1 cellular context compared by ENCODE assay signal in the genomic region with DNA sequence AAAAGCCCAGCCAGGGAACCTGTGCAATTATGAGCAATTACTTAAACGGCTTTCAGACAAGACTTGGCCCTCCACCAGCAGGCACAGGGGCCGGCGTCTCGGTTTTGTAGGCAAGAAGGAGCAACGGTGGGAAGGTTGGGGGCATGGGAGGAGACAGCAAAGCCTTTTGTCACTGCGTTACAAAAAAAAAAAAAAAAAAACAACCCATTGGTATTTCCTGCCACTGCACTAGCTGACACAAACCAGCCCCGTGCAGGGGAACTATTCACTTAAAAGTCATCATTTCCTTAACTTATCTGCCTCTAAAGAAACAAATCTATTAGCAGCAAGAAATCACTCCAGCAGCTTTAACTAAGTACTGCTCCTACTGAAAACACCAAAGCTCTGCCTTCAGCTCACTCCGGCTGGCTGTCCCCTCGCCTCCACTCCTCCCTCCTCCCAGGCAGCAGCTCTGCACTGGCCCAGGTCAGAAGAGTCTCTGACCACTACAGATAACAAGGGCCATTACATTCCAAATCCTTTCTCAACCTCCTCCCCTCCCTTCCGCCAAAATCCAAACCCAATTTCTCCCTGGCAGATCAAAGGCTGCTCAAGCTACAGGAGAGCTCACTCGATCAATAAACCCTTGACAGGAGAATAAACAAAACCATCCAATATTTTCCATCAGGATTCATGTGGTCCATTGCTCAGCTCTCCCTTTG.
TF ChIP-seq lines count a peak whose summit lies in the region.

No MANE protein-coding gene starts in this region.

TF ChIP-seq in HepG2, 621 proteins besides CTCF, POLR2A, EP300 and RAD21 (continued from another document and continues in another):
- TF ChIP-seq, protein P1, sequence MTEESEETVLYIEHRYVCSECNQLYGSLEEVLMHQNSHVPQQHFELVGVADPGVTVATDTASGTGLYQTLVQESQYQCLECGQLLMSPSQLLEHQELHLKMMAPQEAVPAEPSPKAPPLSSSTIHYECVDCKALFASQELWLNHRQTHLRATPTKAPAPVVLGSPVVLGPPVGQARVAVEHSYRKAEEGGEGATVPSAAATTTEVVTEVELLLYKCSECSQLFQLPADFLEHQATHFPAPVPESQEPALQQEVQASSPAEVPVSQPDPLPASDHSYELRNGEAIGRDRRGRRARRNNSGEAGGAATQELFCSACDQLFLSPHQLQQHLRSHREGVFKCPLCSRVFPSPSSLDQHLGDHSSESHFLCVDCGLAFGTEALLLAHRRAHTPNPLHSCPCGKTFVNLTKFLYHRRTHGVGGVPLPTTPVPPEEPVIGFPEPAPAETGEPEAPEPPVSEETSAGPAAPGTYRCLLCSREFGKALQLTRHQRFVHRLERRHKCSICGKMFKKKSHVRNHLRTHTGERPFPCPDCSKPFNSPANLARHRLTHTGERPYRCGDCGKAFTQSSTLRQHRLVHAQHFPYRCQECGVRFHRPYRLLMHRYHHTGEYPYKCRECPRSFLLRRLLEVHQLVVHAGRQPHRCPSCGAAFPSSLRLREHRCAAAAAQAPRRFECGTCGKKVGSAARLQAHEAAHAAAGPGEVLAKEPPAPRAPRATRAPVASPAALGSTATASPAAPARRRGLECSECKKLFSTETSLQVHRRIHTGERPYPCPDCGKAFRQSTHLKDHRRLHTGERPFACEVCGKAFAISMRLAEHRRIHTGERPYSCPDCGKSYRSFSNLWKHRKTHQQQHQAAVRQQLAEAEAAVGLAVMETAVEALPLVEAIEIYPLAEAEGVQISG (CRISPR knock-in tag; IDR thresholded peaks at IDR 0.05) = peak; percentile 71; the same call in 1 of the 2 replicates
- TF ChIP-seq HNRNPUL1 (IDR thresholded peaks at IDR 0.05; ENCODE audit: low read depth, low read length) (no peak), BCL6 (CRISPR knock-in tag; IDR thresholded peaks at IDR 0.05) (peak; percentile 96), ZNF234 (CRISPR knock-in tag; conservative IDR thresholded peaks at IDR 0.05) (no peak), MATR3 (CRISPR knock-in tag; IDR thresholded peaks at IDR 0.05) (no peak), ATF1 (CRISPR knock-in tag; IDR thresholded peaks at IDR 0.05) (no peak), PRMT3 (CRISPR knock-in tag; IDR thresholded peaks at IDR 0.05; ENCODE audit: borderline replicate concordance, low read depth) (no peak), CREM (IDR thresholded peaks at IDR 0.05) (peak; percentile 77), CREM (CRISPR knock-in tag; IDR thresholded peaks at IDR 0.05) (no peak), TBX3 (IDR thresholded peaks at IDR 0.05; ENCODE audit: borderline replicate concordance) (peak; percentile 22; the same call in 1 of the 2 replicates), ZNF160 (CRISPR knock-in tag; IDR thresholded peaks at IDR 0.05) (no peak), TSC22D2 (CRISPR knock-in tag; IDR thresholded peaks at IDR 0.05; ENCODE audit: borderline replicate concordance) (no peak), ZSCAN9 (CRISPR knock-in tag; IDR thresholded peaks at IDR 0.05; ENCODE audit: borderline replicate concordance) (no peak), TCF7L2 (IDR thresholded peaks at IDR 0.05; ENCODE audit: low read depth, low read length) (peak; percentile 68), NFE2L2 (IDR thresholded peaks at IDR 0.05; ENCODE audit: low read length) (no peak), RAD51 (IDR thresholded peaks at IDR 0.05; ENCODE audit: borderline replicate concordance) (no peak), HNRNPH1 (optimal IDR thresholded peaks at IDR 0.05; ENCODE audit: low read depth, low read length) (no peak), XRCC5 (optimal IDR thresholded peaks at IDR 0.05; ENCODE audit: low read length) (peak; percentile 70), ZC3H4 (CRISPR knock-in tag; IDR thresholded peaks at IDR 0.05; ENCODE audit: borderline replicate concordance) (no peak), KLF9 (CRISPR knock-in tag; IDR thresholded peaks at IDR 0.05; ENCODE audit: low read depth) (no peak), SMARCC2 (IDR thresholded peaks at IDR 0.05) (no peak), SRF (IDR thresholded peaks at IDR 0.05; ENCODE audit: low read depth, low read length) (no peak), ZEB1 (IDR thresholded peaks at IDR 0.05; ENCODE audit: insufficient replicate concordance, low read depth) (peak; percentile 80), GABPB1 (CRISPR knock-in tag; IDR thresholded peaks at IDR 0.05) (0 out of 2 replicates have a peak, but pooled peaks have one; percentile 16), ZSCAN31 (CRISPR knock-in tag; IDR thresholded peaks at IDR 0.05; ENCODE audit: low read depth) (no peak), HNF4G (IDR thresholded peaks at IDR 0.05; ENCODE audit: borderline replicate concordance, low read depth, low read length) (0 out of 2 replicates have a peak, but pooled peaks have one; percentile 59), HNF4G (CRISPR knock-in tag; IDR thresholded peaks at IDR 0.05; ENCODE audit: borderline replicate concordance, low read depth) (no peak), ZKSCAN8 (CRISPR knock-in tag; IDR thresholded peaks at IDR 0.05; ENCODE audit: borderline replicate concordance) (peak; percentile 84; the same call in 1 of the 2 replicates), ZBTB42 (CRISPR knock-in tag; IDR thresholded peaks at IDR 0.05) (no peak), YEATS2 (CRISPR knock-in tag; IDR thresholded peaks at IDR 0.05; ENCODE audit: borderline replicate concordance) (0 out of 2 replicates have a peak, but pooled peaks have one; percentile 23), ZNF251 (CRISPR knock-in tag; IDR thresholded peaks at IDR 0.05) (no peak), DPF2 (CRISPR knock-in tag; IDR thresholded peaks at IDR 0.05; ENCODE audit: borderline replicate concordance, low read depth) (peak; percentile 91), TCF7 (IDR thresholded peaks at IDR 0.05; ENCODE audit: low read depth) (peak; percentile 95), FOXJ3 (CRISPR knock-in tag; IDR thresholded peaks at IDR 0.05; ENCODE audit: borderline replicate concordance) (peak; percentile 89; the same call in 1 of the 2 replicates), PHF5A (CRISPR knock-in tag; IDR thresholded peaks at IDR 0.05; ENCODE audit: low read depth, unreplicated experiment) (no peak)
- TF ChIP-seq, protein P2, sequence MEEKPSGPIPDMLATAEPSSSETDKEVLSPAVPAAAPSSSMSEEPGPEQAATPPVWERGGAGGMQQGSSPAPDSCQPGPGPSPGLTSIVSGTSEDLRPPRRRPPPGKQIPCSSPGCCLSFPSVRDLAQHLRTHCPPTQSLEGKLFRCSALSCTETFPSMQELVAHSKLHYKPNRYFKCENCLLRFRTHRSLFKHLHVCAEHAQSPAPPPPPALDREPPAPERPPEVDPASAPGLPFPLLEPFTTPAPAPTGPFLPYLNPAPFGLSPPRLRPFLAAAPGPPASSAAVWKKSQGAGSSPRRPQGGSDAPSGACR (CRISPR knock-in tag; IDR thresholded peaks at IDR 0.05) = no peak
- TF ChIP-seq, protein P3, sequence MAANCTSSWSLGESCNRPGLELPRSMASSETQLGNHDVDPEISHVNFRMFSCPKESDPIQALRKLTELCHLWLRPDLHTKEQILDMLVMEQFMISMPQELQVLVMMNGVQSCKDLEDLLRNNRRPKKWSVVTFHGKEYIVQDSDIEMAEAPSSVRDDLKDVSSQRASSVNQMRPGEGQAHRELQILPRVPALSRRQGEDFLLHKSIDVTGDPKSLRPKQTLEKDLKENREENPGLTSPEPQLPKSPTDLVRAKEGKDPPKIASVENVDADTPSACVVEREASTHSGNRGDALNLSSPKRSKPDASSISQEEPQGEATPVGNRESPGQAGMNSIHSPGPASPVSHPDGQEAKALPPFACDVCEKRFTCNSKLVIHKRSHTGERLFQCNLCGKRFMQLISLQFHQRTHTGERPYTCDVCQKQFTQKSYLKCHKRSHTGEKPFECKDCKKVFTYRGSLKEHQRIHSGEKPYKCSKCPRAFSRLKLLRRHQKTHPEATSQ (CRISPR knock-in tag; IDR thresholded peaks at IDR 0.05; ENCODE audit: borderline replicate concordance) = peak; percentile 52; the same call in 1 of the 2 replicates
- TF ChIP-seq, protein P4, sequence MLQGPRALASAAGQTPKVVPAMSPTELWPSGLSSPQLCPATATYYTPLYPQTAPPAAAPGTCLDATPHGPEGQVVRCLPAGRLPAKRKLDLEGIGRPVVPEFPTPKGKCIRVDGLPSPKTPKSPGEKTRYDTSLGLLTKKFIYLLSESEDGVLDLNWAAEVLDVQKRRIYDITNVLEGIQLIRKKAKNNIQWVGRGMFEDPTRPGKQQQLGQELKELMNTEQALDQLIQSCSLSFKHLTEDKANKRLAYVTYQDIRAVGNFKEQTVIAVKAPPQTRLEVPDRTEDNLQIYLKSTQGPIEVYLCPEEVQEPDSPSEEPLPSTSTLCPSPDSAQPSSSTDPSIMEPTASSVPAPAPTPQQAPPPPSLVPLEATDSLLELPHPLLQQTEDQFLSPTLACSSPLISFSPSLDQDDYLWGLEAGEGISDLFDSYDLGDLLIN (CRISPR knock-in tag; IDR thresholded peaks at IDR 0.05; ENCODE audit: borderline replicate concordance) = no peak
- TF ChIP-seq, protein P5, sequence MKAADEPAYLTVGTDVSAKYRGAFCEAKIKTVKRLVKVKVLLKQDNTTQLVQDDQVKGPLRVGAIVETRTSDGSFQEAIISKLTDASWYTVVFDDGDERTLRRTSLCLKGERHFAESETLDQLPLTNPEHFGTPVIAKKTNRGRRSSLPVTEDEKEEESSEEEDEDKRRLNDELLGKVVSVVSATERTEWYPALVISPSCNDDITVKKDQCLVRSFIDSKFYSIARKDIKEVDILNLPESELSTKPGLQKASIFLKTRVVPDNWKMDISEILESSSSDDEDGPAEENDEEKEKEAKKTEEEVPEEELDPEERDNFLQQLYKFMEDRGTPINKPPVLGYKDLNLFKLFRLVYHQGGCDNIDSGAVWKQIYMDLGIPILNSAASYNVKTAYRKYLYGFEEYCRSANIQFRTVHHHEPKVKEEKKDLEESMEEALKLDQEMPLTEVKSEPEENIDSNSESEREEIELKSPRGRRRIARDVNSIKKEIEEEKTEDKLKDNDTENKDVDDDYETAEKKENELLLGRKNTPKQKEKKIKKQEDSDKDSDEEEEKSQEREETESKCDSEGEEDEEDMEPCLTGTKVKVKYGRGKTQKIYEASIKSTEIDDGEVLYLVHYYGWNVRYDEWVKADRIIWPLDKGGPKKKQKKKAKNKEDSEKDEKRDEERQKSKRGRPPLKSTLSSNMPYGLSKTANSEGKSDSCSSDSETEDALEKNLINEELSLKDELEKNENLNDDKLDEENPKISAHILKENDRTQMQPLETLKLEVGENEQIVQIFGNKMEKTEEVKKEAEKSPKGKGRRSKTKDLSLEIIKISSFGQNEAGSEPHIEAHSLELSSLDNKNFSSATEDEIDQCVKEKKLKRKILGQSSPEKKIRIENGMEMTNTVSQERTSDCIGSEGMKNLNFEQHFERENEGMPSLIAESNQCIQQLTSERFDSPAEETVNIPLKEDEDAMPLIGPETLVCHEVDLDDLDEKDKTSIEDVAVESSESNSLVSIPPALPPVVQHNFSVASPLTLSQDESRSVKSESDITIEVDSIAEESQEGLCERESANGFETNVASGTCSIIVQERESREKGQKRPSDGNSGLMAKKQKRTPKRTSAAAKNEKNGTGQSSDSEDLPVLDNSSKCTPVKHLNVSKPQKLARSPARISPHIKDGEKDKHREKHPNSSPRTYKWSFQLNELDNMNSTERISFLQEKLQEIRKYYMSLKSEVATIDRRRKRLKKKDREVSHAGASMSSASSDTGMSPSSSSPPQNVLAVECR (CRISPR knock-in tag; IDR thresholded peaks at IDR 0.05; ENCODE audit: borderline replicate concordance) = no peak; the same call in 1 of the 2 replicates
- TF ChIP-seq, protein P6, sequence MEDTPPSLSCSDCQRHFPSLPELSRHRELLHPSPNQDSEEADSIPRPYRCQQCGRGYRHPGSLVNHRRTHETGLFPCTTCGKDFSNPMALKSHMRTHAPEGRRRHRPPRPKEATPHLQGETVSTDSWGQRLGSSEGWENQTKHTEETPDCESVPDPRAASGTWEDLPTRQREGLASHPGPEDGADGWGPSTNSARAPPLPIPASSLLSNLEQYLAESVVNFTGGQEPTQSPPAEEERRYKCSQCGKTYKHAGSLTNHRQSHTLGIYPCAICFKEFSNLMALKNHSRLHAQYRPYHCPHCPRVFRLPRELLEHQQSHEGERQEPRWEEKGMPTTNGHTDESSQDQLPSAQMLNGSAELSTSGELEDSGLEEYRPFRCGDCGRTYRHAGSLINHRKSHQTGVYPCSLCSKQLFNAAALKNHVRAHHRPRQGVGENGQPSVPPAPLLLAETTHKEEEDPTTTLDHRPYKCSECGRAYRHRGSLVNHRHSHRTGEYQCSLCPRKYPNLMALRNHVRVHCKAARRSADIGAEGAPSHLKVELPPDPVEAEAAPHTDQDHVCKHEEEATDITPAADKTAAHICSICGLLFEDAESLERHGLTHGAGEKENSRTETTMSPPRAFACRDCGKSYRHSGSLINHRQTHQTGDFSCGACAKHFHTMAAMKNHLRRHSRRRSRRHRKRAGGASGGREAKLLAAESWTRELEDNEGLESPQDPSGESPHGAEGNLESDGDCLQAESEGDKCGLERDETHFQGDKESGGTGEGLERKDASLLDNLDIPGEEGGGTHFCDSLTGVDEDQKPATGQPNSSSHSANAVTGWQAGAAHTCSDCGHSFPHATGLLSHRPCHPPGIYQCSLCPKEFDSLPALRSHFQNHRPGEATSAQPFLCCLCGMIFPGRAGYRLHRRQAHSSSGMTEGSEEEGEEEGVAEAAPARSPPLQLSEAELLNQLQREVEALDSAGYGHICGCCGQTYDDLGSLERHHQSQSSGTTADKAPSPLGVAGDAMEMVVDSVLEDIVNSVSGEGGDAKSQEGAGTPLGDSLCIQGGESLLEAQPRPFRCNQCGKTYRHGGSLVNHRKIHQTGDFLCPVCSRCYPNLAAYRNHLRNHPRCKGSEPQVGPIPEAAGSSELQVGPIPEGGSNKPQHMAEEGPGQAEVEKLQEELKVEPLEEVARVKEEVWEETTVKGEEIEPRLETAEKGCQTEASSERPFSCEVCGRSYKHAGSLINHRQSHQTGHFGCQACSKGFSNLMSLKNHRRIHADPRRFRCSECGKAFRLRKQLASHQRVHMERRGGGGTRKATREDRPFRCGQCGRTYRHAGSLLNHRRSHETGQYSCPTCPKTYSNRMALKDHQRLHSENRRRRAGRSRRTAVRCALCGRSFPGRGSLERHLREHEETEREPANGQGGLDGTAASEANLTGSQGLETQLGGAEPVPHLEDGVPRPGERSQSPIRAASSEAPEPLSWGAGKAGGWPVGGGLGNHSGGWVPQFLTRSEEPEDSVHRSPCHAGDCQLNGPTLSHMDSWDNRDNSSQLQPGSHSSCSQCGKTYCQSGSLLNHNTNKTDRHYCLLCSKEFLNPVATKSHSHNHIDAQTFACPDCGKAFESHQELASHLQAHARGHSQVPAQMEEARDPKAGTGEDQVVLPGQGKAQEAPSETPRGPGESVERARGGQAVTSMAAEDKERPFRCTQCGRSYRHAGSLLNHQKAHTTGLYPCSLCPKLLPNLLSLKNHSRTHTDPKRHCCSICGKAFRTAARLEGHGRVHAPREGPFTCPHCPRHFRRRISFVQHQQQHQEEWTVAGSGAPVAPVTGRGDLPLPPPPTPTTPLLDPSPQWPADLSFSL (CRISPR knock-in tag; IDR thresholded peaks at IDR 0.05) = no peak
- TF ChIP-seq, protein P7, sequence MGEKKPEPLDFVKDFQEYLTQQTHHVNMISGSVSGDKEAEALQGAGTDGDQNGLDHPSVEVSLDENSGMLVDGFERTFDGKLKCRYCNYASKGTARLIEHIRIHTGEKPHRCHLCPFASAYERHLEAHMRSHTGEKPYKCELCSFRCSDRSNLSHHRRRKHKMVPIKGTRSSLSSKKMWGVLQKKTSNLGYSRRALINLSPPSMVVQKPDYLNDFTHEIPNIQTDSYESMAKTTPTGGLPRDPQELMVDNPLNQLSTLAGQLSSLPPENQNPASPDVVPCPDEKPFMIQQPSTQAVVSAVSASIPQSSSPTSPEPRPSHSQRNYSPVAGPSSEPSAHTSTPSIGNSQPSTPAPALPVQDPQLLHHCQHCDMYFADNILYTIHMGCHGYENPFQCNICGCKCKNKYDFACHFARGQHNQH (CRISPR knock-in tag; IDR thresholded peaks at IDR 0.05) = peak; percentile 73
